ENCODE assay signal across 10 cellular contexts in genomic region chr2:191171708-191172355, GRCh38. TPM values are rescaled to one million over a fixed set of nuclear protein-coding genes. Genes with fewer than 3 reads are reported as not detected.
DNase-seq lines count a peak whose midpoint lies in the region; ATAC-seq, FAIRE-seq and TF ChIP-seq lines count a peak whose summit lies in the region.
"Had no signal": no experiment of that assay in that cellular context is flagged by ENCODE, and none has a peak within 500 bp of the region (broad histone marks: within the 10 kb centered on the region; RNA-seq: fewer than 3 reads in every experiment).

No MANE protein-coding gene starts in this region.

- H3K9ac ChIP-seq in trophoblast cell (ENCODE audit: low read length) = no peak overlapping the region

- H2BK5ac ChIP-seq in trophoblast cell (ENCODE audit: low read depth, low read length, poor library complexity) = no peak overlapping the region

- no peaks in the 10 kb centered on the region for H3K79me2 ChIP-seq in trophoblast cell (ENCODE audit: control insufficient read depth, insufficient read depth, low read length, poor library complexity)

- H3K4me2 ChIP-seq in trophoblast cell (ENCODE audit: low read length) = no peak overlapping the region

- no peaks in the 10 kb centered on the region for H3K4me1 ChIP-seq in trophoblast cell (ENCODE audit: control insufficient read depth in 1 of 2, insufficient read depth in 2 of 2, low read length in 2 of 2)

- H3K4me3 ChIP-seq in trophoblast cell (ENCODE audit: low read depth, low read length) = no peak overlapping the region

- no peak overlapping the region for H4K12ac ChIP-seq in trophoblast cell (ENCODE audit: low read depth, low read length)

- no peak for TF ChIP-seq CTCF in GM10248 (IDR thresholded peaks at IDR 0.05; ENCODE audit: control extremely low read depth, extremely low read depth, low read depth, missing control alignments)

- H2AK5ac ChIP-seq in trophoblast cell (ENCODE audit: low read length) = no peak overlapping the region

- ATAC-seq in esophagus mucosa (peak; percentile 71), HG03139 (IDR thresholded peaks at IDR 0.05; ENCODE audit: unreplicated experiment) (no peak), HG02678 (IDR thresholded peaks at IDR 0.05; ENCODE audit: unreplicated experiment) (no peak), HG03469 (IDR thresholded peaks at IDR 0.05; ENCODE audit: unreplicated experiment) (no peak)

- H3K27me3 ChIP-seq in trophoblast cell (ENCODE audit: insufficient read depth, low read length) = no peaks in the 10 kb centered on the region

- no peak overlapping the region for H3K14ac ChIP-seq in trophoblast cell (ENCODE audit: low read length)

- CTCF ChIA-PET in GM10248 (lab: Yijun Ruan, JAX) = interaction anchor here (0.9 to 3.6 kb wide), 6 partner anchors 9 to 17 kb away, joined by 3 to 24 read pairs (median 4); no protein-coding TSS in a partner anchor

- no peak overlapping the region for H2BK12ac ChIP-seq in trophoblast cell (ENCODE audit: low read length)

- no peak overlapping the region for H3K27ac ChIP-seq in trophoblast cell (ENCODE audit: low read depth, low read length)

- DNase-seq in GM04503 (ENCODE audit: low read depth) (peak; percentile 98), RCC 7860 (ENCODE audit: low spot score) (peak; percentile 97), trophoblast cell (peak; percentile 50 to 80), GM10248 (ENCODE audit: extremely low spot score) (no peak)
- DNase-seq: anterior cingulate cortex, T-helper 2 cell had no signal

- H4K91ac ChIP-seq in trophoblast cell (ENCODE audit: low read depth, low read length) = no peak overlapping the region

- no peak overlapping the region for H3K4ac ChIP-seq in trophoblast cell (ENCODE audit: low read depth, low read length)

- FAIRE-seq in RCC 7860 (lab: Jason Lieb, UNC) = peak; percentile 97

- H3K36me3 ChIP-seq in trophoblast cell (ENCODE audit: control insufficient read depth in 1 of 2, insufficient read depth in 2 of 2, low read length in 2 of 2) = no peaks in the 10 kb centered on the region

- H2BK120ac ChIP-seq in trophoblast cell (ENCODE audit: insufficient read depth, low read length, poor library complexity) = no peak overlapping the region

- no peak overlapping the region for H4K8ac ChIP-seq in trophoblast cell (ENCODE audit: low read depth, low read length)

- WGBS in trophoblast cell (ENCODE audit: extremely low coverage, insufficient coverage, insufficient read length) = no CpG with 5 or more reads among the region's 2 CpGs

- H3K18ac ChIP-seq in trophoblast cell (ENCODE audit: low read length) = no peak overlapping the region

- no peak overlapping the region for H3K23ac ChIP-seq in trophoblast cell (ENCODE audit: low read length)

- no peak overlapping the region for H2AFZ ChIP-seq in trophoblast cell (ENCODE audit: insufficient read depth, low read length, poor library complexity)

- POLR2A ChIA-PET in GM10248 (lab: Yijun Ruan, JAX) = no interaction called here

- H3K79me1 ChIP-seq in trophoblast cell (ENCODE audit: low read length) = no peaks in the 10 kb centered on the region

- no peaks in the 10 kb centered on the region for H3K9me3 ChIP-seq in trophoblast cell (ENCODE audit: insufficient read depth, low read depth, low read length)

RNA-seq across cellular contexts. Expression of gene STAT4, which starts 21.0 kb away (rescaled TPM):
- total RNA-seq in esophagus mucosa = 0.88 TPM
- 0.21 and 0.35 TPM in 2 replicates for polyA plus RNA-seq in trophoblast cell (2013)
